ENCODE assay signal across 17 cellular contexts in the genomic region with DNA sequence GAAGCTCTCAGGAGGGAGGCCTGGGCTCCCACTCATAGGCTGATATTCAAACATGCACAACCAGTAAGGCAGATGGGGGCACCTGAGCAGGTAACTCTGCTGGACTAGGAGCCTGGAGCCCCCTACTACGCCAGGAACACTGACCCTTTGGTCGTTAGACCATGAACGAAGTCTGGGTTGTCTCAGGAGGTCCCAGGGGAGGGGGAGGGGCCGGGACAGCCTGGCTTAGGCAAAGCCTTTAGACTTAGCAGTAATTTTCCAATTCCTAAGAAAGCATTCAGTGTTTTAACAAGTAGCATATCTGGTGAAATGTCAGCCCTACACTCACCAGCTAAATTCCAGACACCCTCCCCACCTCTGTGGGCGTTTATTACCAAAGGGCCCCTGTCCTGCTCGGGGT.
"Had no signal": no experiment of that assay in that cellular context is flagged by ENCODE, and none has a peak within 500 bp of the region (broad histone marks: within the 10 kb centered on the region; RNA-seq: fewer than 3 reads in every experiment).

No MANE protein-coding gene starts in this region.

- DNase-seq: effector memory CD4-positive, alpha-beta T cell; gastrocnemius medialis; islet precursor cell; left lung; mesenchymal stem cell; midbrain; small intestine; stimulated activated CD4-positive, alpha-beta T cell treated with anti-CD3 and anti-CD28 coated beads, Interleukin-12 subunit alpha, Interleukin-12 subunit beta, amount 100 ng/mL, for 4 hours; stimulated activated naive CD4-positive, alpha-beta T cell; stomach; substantia nigra had no signal

- H3K36me3 Mint-ChIP-seq: natural killer cell treated with Interleukin-12 subunit alpha and Interleukin-12 subunit beta and Interleukin-15 and Interleukin-18, amount 100 ng/mL, for 72 hours; type B pancreatic cell had no signal

- ATAC-seq: esophagus mucosa, gastrocnemius medialis, left lung had no signal

- H3K27me3 ChIP-seq: left lung, neutrophil, stomach had no signal

- H3K4me3 ChIP-seq: gastrocnemius medialis, left lung, lung, stomach, thoracic aorta had no signal

- H3K9me3 Mint-ChIP-seq: natural killer cell treated with Interleukin-12 subunit alpha and Interleukin-12 subunit beta and Interleukin-15 and Interleukin-18, amount 100 ng/mL, for 72 hours; type B pancreatic cell had no signal

- H3K9me3 ChIP-seq: gastrocnemius medialis, left lung, neutrophil, stomach, thoracic aorta had no signal

- H3K27ac ChIP-seq: gastrocnemius medialis, left lung, neutrophil, stomach, thoracic aorta had no signal

- H3K4me3 Mint-ChIP-seq: natural killer cell treated with Interleukin-12 subunit alpha and Interleukin-12 subunit beta and Interleukin-15 and Interleukin-18, amount 100 ng/mL, for 72 hours; type B pancreatic cell had no signal

- H3K4me1 ChIP-seq: gastrocnemius medialis, left lung had no signal

- H3K27ac Mint-ChIP-seq: natural killer cell treated with Interleukin-12 subunit alpha and Interleukin-12 subunit beta and Interleukin-15 and Interleukin-18, amount 100 ng/mL, for 72 hours; type B pancreatic cell had no signal
